ENCODE assay signal across 8 cellular contexts in the genomic region with DNA sequence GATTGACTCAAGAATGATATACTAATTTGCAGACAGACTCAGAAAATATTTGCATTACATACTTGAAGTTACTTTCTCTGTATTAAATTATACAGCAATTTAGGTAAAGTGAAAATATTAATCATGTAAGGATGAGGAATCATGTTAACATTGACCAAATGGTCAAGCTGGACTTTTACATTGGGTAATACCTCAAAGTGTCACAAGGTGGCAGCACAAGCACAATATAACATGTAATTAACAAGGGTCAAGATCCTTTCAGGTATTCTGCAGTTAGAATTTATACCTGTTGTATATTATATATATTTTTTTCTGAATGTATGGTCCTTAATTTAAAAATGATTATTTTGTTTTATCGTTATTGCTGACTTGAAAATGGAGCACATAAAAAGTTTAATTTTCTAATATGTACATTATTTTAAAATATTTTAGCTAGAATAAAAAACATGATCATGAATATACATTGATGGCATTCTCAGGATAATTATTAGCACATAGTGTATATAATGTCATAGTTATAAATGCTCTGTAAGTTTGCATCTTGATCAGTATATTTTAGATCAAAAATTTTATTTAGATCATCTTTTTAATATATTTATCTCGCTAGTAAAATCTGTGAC. TPM values are rescaled to one million over a fixed set of nuclear protein-coding genes. Genes with fewer than 3 reads are reported as not detected.
DNase-seq lines count a peak whose midpoint lies in the region; ATAC-seq and TF ChIP-seq lines count a peak whose summit lies in the region.

No MANE protein-coding gene starts in this region.

- DNase-seq in AG09319 (ENCODE audit: extremely low read depth, low read depth) = no peak
- DNase-seq in NCI-H460 (ENCODE audit: extremely low read depth, low read depth) = peak; percentile 62
- DNase-seq in breast epithelium (ENCODE audit: low spot score in 2 of 2) = no peak
- peak; percentile 49 to 57 for DNase-seq in lung microvascular endothelial cell (ENCODE audit: low read depth in 2 of 2)
- DNase-seq in putamen (ENCODE audit: low spot score) = no peak
- no peak for DNase-seq in T1000 (lab: John Stamatoyannopoulos, UW)

- no peak overlapping the region for H3K27ac ChIP-seq in breast epithelium

- H3K4me3 ChIP-seq in breast epithelium = no peak overlapping the region

- peak; percentile 64 for ATAC-seq in HG02610 (IDR thresholded peaks at IDR 0.05; ENCODE audit: unreplicated experiment)

- H3K36me3 ChIP-seq in breast epithelium = no peaks in the 10 kb centered on the region

- no peaks in the 10 kb centered on the region for H3K27me3 ChIP-seq in breast epithelium

- H3K4me1 ChIP-seq in breast epithelium = no peaks in the 10 kb centered on the region

- no peak for TF ChIP-seq POLR2A in breast epithelium (IDR thresholded peaks at IDR 0.05)

- H3K9me3 ChIP-seq in breast epithelium = peaks cover 2 to 3% of the 10 kb centered on the region in 2 donors

- intact Hi-C loops in breast epithelium (cut with DNase I; ENCODE audit: low total_unique reads) = no loop called here

- TF ChIP-seq CTCF in AG09319 (IDR thresholded peaks at IDR 0.05; ENCODE audit: low read depth, low read length) (peak; percentile 67), GM12872 (IDR thresholded peaks at IDR 0.05; ENCODE audit: insufficient read depth, low read depth, low read length) (peak; percentile 60), breast epithelium (IDR thresholded peaks at IDR 0.05) (peak; percentile 34 to 53 (median 38))

RNA-seq across cellular contexts. Expression of a gene that starts 8.6 kb away (rescaled TPM):
- not detected in 2 replicates for total RNA-seq in NCI-H460 (2014; rRNA removed; shearing (Covaris generic))
- polyA plus RNA-seq in NCI-H460 (2014; cell fraction: nucleus; rRNA removed) = not detected in 2 replicates
- total RNA-seq in breast epithelium (not detected), lung microvascular endothelial cell (under 0.01 TPM in 1 of 2 replicates, not detected in the other)

Comparison
In these comparisons a context has a peak if more than half of its experiments do, and no peak if none do; other contexts are left out.
1. DNase-seq: peak in NCI-H460 (single experiment) and lung microvascular endothelial cell (2 of 2); none in AG09319 (single experiment), breast epithelium (0 of 2), putamen (single experiment) and T1000 (single experiment).
2. Peak in every context shown above with its lines, with median percentiles within 50 percentile points of each other: CTCF ChIP-seq.